In the genomic region with DNA sequence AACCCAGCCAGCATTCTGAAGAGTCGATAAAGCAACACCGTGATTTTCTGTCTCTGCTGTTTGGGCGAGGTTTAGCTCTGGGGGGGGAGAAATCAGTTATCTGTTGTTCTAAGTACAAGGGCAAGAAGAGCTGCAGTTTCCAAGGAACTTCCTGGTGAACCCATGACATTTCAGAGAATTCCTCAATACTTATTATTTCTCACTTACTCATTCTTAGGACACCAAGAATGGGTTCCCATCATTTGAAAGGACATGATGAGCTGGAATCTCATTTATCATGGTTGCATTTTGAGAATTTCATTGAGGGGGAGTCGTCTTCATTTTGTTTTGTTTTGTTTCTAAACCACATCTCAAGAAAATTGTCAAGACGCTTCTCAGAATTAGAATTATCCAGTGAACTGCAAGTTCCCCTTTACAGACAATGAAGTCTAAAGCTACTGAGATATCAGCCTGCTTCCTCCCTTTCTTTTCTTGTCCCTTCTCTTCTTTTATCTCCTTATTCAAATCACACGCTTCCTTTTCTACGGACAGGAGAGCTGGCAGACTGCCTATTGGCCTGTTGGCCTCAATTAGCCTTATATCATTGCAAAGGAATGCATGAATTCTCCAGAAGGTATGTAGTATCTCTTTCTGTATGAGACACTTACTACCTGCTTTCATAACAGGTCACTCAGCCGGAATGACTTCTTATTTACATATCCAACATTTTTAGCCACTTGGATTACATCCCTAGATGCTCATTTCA, we compare ENCODE assay signal across 9 cellular contexts. TPM values are rescaled to one million over a fixed set of nuclear protein-coding genes. Genes with fewer than 3 reads are reported as not detected.
A peak's percentile ranks its signal among the peaks of the same experiment; 100 is the strongest.
DNase-seq lines count a peak whose midpoint lies in the region; TF ChIP-seq lines count a peak whose summit lies in the region.
"Had no signal": no experiment of that assay in that cellular context is flagged by ENCODE, and none has a peak within 500 bp of the region (broad histone marks: within the 10 kb centered on the region; RNA-seq: fewer than 3 reads in every experiment).

No MANE protein-coding gene starts in this region.

- H2BK5ac ChIP-seq in mesenchymal stem cell (ENCODE audit: low read depth, low read length, poor library complexity, severe bottlenecking) = peak overlapping the region; percentile 61

- H3K18ac ChIP-seq in mesenchymal stem cell (ENCODE audit: low read depth in 1 of 2, low read length in 2 of 2) = peak overlapping the region in 1 of 2 experiments; percentile 60

- H3K4me2 ChIP-seq in mesenchymal stem cell (ENCODE audit: low read length, poor library complexity, severe bottlenecking) = peak overlapping the region; percentile 30

- no peak overlapping the region for H4K8ac ChIP-seq in mesenchymal stem cell (ENCODE audit: low read length)

- H2BK15ac ChIP-seq in mesenchymal stem cell (ENCODE audit: low read depth, poor library complexity, severe bottlenecking) = no peak overlapping the region

- POLR2A ChIA-PET in AG04449 (lab: Yijun Ruan, JAX) = no interaction called here

- H3K9ac ChIP-seq in mesenchymal stem cell (ENCODE audit: low read length) = no peak overlapping the region

- H3K9me3 ChIP-seq in mesenchymal stem cell (ENCODE audit: control insufficient read depth, low read length) = no peaks in the 10 kb centered on the region

- TF ChIP-seq CTCF in AG04449 (IDR thresholded peaks at IDR 0.05; ENCODE audit: insufficient read depth, low read length, missing control alignments) (no peak), LNCaP clone FGC (IDR thresholded peaks at IDR 0.05; ENCODE audit: control insufficient read depth, extremely low read depth, insufficient read depth) (no peak)

- H2BK120ac ChIP-seq in mesenchymal stem cell (ENCODE audit: low read depth, low read length) = peak overlapping the region; percentile 45

- 31% methylated on average over 7 of the region's 8 CpGs for WGBS in mesenchymal stem cell

- H2AK5ac ChIP-seq in mesenchymal stem cell (ENCODE audit: low read length, severe bottlenecking) = peak overlapping the region; percentile 98

- no peaks in the 10 kb centered on the region for H3K27me3 ChIP-seq in mesenchymal stem cell (ENCODE audit: control insufficient read depth in 1 of 2, insufficient read depth in 1 of 2, low read length in 2 of 2)

- no peak overlapping the region for H2AFZ ChIP-seq in mesenchymal stem cell (ENCODE audit: low read depth, low read length)

- H3K79me1 ChIP-seq in mesenchymal stem cell (replicated peaks; ENCODE audit: low read length, poor library complexity, severe bottlenecking) = peaks cover 17% of the 10 kb centered on the region

- H3K23ac ChIP-seq in mesenchymal stem cell (ENCODE audit: low read length in 2 of 2) = no peak overlapping the region

- H3K4ac ChIP-seq in mesenchymal stem cell (ENCODE audit: low read depth in 1 of 2, low read length in 2 of 2) = no peak overlapping the region

- no peak overlapping the region for H2BK12ac ChIP-seq in mesenchymal stem cell (ENCODE audit: low read length in 2 of 2)

- H3K27ac ChIP-seq in mesenchymal stem cell (ENCODE audit: low read length, poor library complexity, severe bottlenecking) = peak overlapping the region; percentile 95

- H3K14ac ChIP-seq in mesenchymal stem cell (ENCODE audit: low read length in 2 of 2) = no peak overlapping the region

- H3K4me3 ChIP-seq in AG04449 (ENCODE audit: low read depth, low read length) (no peak overlapping the region), LNCaP clone FGC (ENCODE audit: low read depth, low read length) (no peak overlapping the region), mesenchymal stem cell (ENCODE audit: insufficient read depth in 1 of 2, low read depth in 1 of 2, low read length in 2 of 2) (no peak overlapping the region)

- peaks cover 9% of the 10 kb centered on the region for H3K4me1 ChIP-seq in mesenchymal stem cell (ENCODE audit: control insufficient read depth, insufficient read depth, low read depth, low read length)

- CTCF ChIA-PET in AG04449 (lab: Yijun Ruan, JAX) = no interaction called here

- H4K91ac ChIP-seq in mesenchymal stem cell (ENCODE audit: low read length) = no peak overlapping the region

- no peaks in the 10 kb centered on the region for H3K36me3 ChIP-seq in mesenchymal stem cell (ENCODE audit: control insufficient read depth in 1 of 2, insufficient read depth in 2 of 2, low read depth in 1 of 2, low read length in 2 of 2)

- peak; percentile 57 for DNase-seq in AG04449 (ENCODE audit: low read depth, low spot score)
- peak; percentile 69 for DNase-seq in LNCaP clone FGC (ENCODE audit: low read depth)
- DNase-seq in dermis blood vessel endothelial cell = peak; percentile 88
- DNase-seq in mesenchymal stem cell = peak; percentile 83
- DNase-seq in mesenteric fat pad (ENCODE audit: low spot score) = no peak
- no peak for DNase-seq in NCI-H1105 (lab: John Stamatoyannopoulos, UW)
- DNase-seq in central memory CD4-positive, alpha-beta T cell = no peak
- no peak for DNase-seq in activated CD4-positive, alpha-beta T cell treated with anti-CD3 and anti-CD28 coated beads for 48 hours
- DNase-seq: DMS79 had no signal

RNA-seq across cellular contexts. Expression of gene ZNF462, which starts 53.7 kb away (rescaled TPM):
- total RNA-seq in dermis blood vessel endothelial cell = 11.4 and 11.9 TPM in 2 replicates
- 5.2 TPM for polyA plus RNA-seq in mesenchymal stem cell (2013, experiment 1 of 2)
- polyA plus RNA-seq in mesenchymal stem cell (2013, experiment 2 of 2) = 5.1 TPM
- 45.2 TPM for total RNA-seq in mesenteric fat pad

Comparison
In these comparisons a context has a peak if more than half of its experiments do, and no peak if none do; other contexts are left out.
1. DNase-seq: peak in AG04449 (single experiment), LNCaP clone FGC (single experiment), dermis blood vessel endothelial cell (single experiment) and mesenchymal stem cell (single experiment); none in mesenteric fat pad (single experiment), NCI-H1105 (single experiment), central memory CD4-positive, alpha-beta T cell (single experiment) and activated CD4-positive, alpha-beta T cell treated with anti-CD3 and anti-CD28 coated beads for 48 hours (single experiment).